8 cellular contexts compared by ENCODE assay signal in genomic region chr5:133025804-133026663, GRCh38. TPM values are rescaled to one million over a fixed set of nuclear protein-coding genes. Genes with fewer than 3 reads are reported as not detected.
DNase-seq lines count a peak whose midpoint lies in the region; ATAC-seq, FAIRE-seq and TF ChIP-seq lines count a peak whose summit lies in the region.

Gene ZCCHC10, minus strand, starts transcription at chr5:133026549. Its CDS starts 12 bp downstream, at chr5:133026537.

- H3K9me3 ChIP-seq in mammary epithelial cell (replicated peaks; ENCODE audit: insufficient read depth, low read length) (no peaks in the 10 kb centered on the region), small intestine (ENCODE audit: control insufficient read depth, low read depth) (no peaks in the 10 kb centered on the region)

- peaks cover 43% of the 10 kb centered on the region for H3K79me2 ChIP-seq in mammary epithelial cell (ENCODE audit: insufficient read depth, low read length)

- peak within 1 kb of the TSS; percentile 89 for H3K4me3 ChIP-seq in AG04449 (ENCODE audit: low read depth, low read length)
- H3K4me3 ChIP-seq in WI38 (ENCODE audit: low read depth, low read length) = peak within 1 kb of the TSS; percentile 95
- peak within 1 kb of the TSS; percentile 55 to 86 (median 80) for H3K4me3 ChIP-seq in mammary epithelial cell (replicated peaks in 1 of 3; ENCODE audit: insufficient read depth in 1 of 3, low read depth in 2 of 3, low read length in 3 of 3)
- peak within 1 kb of the TSS; percentile 78 to 82 for H3K4me3 ChIP-seq in small intestine (ENCODE audit: low read depth in 1 of 2, low read length in 2 of 2)

- POLR2A ChIA-PET in AG04449 (lab: Yijun Ruan, JAX) = interaction anchor here (1.2 kb wide), 1 partner anchor 25 kb away, joined by 3 read pairs; the partner anchor contains the start of gene HSPA4

- in situ Hi-C loops in mammary epithelial cell (cut with MboI; ENCODE audit: low sequenced_read_pairs in 2 of 2) = no loop called here

- CTCF ChIA-PET in AG04449 (lab: Yijun Ruan, JAX) = interaction anchor here (0.6 kb wide), 1 partner anchor 85 kb away, joined by 3 read pairs; no protein-coding TSS in a partner anchor
- CTCF ChIA-PET in mammary epithelial cell (lab: Charles Lee; ENCODE audit: low non-redundant PET) = interaction anchor here (0.6 kb wide), 1 partner anchor 1263 kb away, joined by 6 read pairs; no protein-coding TSS in a partner anchor

- no peak for FAIRE-seq in small intestine (lab: Jason Lieb, UNC)

- H3K36me3 ChIP-seq in mammary epithelial cell (ENCODE audit: insufficient read depth, low read length) (no peaks in the 10 kb centered on the region), small intestine (ENCODE audit: control insufficient read depth in 2 of 2, insufficient read depth in 2 of 2, low read length in 2 of 2) (peaks cover 0 to 2% of the 10 kb centered on the region in 2 donors)

- peak within 1 kb of the TSS; percentile 96 for H3K9ac ChIP-seq in mammary epithelial cell (ENCODE audit: insufficient read depth, low read length)

- H2AFZ ChIP-seq in mammary epithelial cell (ENCODE audit: low read depth, low read length) = peak within 1 kb of the TSS; percentile 99

- ATAC-seq in GM18909 (IDR thresholded peaks at IDR 0.05; ENCODE audit: poor library complexity, unreplicated experiment) = peak; percentile 97
- ATAC-seq in HG03159 (IDR thresholded peaks at IDR 0.05; ENCODE audit: unreplicated experiment) = peak; percentile 94

- peak within 1 kb of the TSS; percentile 96 for H3K4me2 ChIP-seq in mammary epithelial cell (ENCODE audit: insufficient read depth, low read depth, low read length)

- TF ChIP-seq CTCF in AG04449 (IDR thresholded peaks at IDR 0.05; ENCODE audit: insufficient read depth, low read length, missing control alignments) = no peak
- TF ChIP-seq CTCF in WI38 (IDR thresholded peaks at IDR 0.05; ENCODE audit: low read depth, low read length) = no peak
- TF ChIP-seq CTCF in mammary epithelial cell (conservative IDR thresholded peaks at IDR 0.05 in 1 of 2, IDR thresholded peaks at IDR 0.05 in 1 of 2; ENCODE audit: extremely low read depth in 1 of 2, insufficient read depth in 1 of 2, low read depth in 1 of 2, low read length in 2 of 2) = no peak

- H3K27me3 ChIP-seq in mammary epithelial cell (ENCODE audit: insufficient read depth, low read length) (no peaks in the 10 kb centered on the region), small intestine (ENCODE audit: control insufficient read depth in 2 of 2, insufficient read depth in 2 of 2, low read length in 2 of 2) (no peaks in the 10 kb centered on the region)

- H4K20me1 ChIP-seq in mammary epithelial cell (ENCODE audit: insufficient read depth, low read length) = no peaks in the 10 kb centered on the region

- intact Hi-C loops in mammary epithelial cell (cut with micrococcal nuclease) = loop anchor here (1.0 kb wide), 1 partner anchor 25 kb away; no protein-coding TSS in a partner anchor

- DNase-seq in AG04449 (ENCODE audit: low read depth, low spot score) (peak; percentile 51), NCI-H2227 treated with DMSO at 0.1 percent for 48 hours (lab: John Stamatoyannopoulos, UW) (peak; percentile 80), mammary epithelial cell (peak; percentile 85), iPS-NIHi11 (ENCODE audit: low spot score) (peak; percentile 98), small intestine (peak; percentile 92)

- H3K27ac ChIP-seq in mammary epithelial cell (ENCODE audit: insufficient read depth, low read depth, low read length) = peak within 1 kb of the TSS; percentile 88
- peak within 1 kb of the TSS; percentile 87 for H3K27ac ChIP-seq in small intestine (ENCODE audit: low read depth in 1 of 2, low read length in 1 of 2)

- dilution Hi-C loops in mammary epithelial cell (cut with HindIII; ENCODE audit: low sequenced_read_pairs) = no loop called here

- H3K4me1 ChIP-seq in mammary epithelial cell (ENCODE audit: insufficient read depth, low read length) = peaks cover 11% of the 10 kb centered on the region
- peaks cover 0 to 5% of the 10 kb centered on the region in 2 donors for H3K4me1 ChIP-seq in small intestine (ENCODE audit: control insufficient read depth in 2 of 2, insufficient read depth in 1 of 2, low read depth in 1 of 2, low read length in 1 of 2)

- WGBS in mammary epithelial cell (ENCODE audit: low coverage, missing lambda C conversion rate) = 1% methylated on average over 38 of the region's 53 CpGs
- 0 to 1% (median 0%) methylated on average over 51 to 53 of the region's 53 CpGs for WGBS in small intestine, 3 donors

- TSS peak; percentile 64 for BruUV-seq in mammary epithelial cell (replicated peaks; lab: Mats Ljungman, UMichigan)

RNA-seq across cellular contexts. Expression of gene ZCCHC10, which starts in this region (rescaled TPM):
- total RNA-seq in mammary epithelial cell = 10 to 100 TPM; 12.3 to 20.1 TPM
- polyA plus RNA-seq in mammary epithelial cell = 33.4 TPM
- 26.9 TPM for polyA minus RNA-seq in mammary epithelial cell
- 10 to 100 TPM; 24.4 to 39.7 (median 28.1) TPM for polyA plus RNA-seq in small intestine

Comparison
In these comparisons a context has a peak if more than half of its experiments do, and no peak if none do; other contexts are left out.
1. Peak in every context shown above with its lines: DNase-seq, ATAC-seq, H3K4me3 ChIP-seq and H3K27ac ChIP-seq.